ENCODE assay signal across 17 cellular contexts in the genomic region with DNA sequence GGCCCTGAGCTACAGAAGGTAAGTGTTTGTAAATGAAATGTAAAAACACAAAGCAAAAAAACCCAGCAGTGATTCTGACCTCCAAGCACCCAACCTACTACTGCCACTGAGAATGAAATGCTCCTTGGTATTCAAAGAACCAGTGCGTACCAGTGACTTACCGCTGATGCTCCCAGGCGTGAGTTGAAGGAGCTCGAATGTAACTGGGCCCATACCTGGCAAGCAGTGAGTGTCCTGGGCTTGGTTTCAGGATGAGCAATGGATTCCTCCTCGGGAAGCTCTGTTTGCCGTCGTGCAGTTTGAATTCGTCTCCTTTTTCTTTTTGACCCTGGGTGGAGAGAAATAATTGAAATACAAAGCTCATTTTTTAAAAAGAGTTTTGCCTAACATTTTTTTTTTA.
"Had no signal": no experiment of that assay in that cellular context is flagged by ENCODE, and none has a peak within 500 bp of the region (broad histone marks: within the 10 kb centered on the region; RNA-seq: fewer than 3 reads in every experiment).

No MANE protein-coding gene starts in this region.

- H3K36me3 Mint-ChIP-seq: activated naive CD8-positive, alpha-beta T cell treated with anti-CD3 and anti-CD28 coated beads, Interleukin-2, amount 10 ng/mL, durations not matched to agents 7 days and 5 days had no signal

- DNase-seq: activated CD8-positive, alpha-beta memory T cell treated with anti-CD3 and anti-CD28 coated beads, Interleukin-2, amount 50 U/mL, for 4 hours; activated naive CD4-positive, alpha-beta T cell treated with anti-CD3 and anti-CD28 coated beads, Interleukin-2, amount 50 U/mL, for 16 hours; activated naive CD8-positive, alpha-beta T cell treated with anti-CD3 and anti-CD28 coated beads, Interleukin-2, amount 10 ng/mL, durations not matched to agents 7 days and 5 days; adrenal gland; anterior cingulate cortex; cerebellar nuclear complex; NCI-H1930; NCI-H526 treated with DMSO at 0.1 percent for 48 hours; NK-92 treated with Interleukin-12 subunit alpha and Interleukin-12 subunit beta, amount 100 ng/mL, for 24 hours; RPMI8226; T-helper 1 cell; WERI-Rb-1 had no signal

- H3K27ac Mint-ChIP-seq: activated CD8-positive, alpha-beta T cell treated with anti-CD3 and anti-CD28 coated beads for 36 hours; activated naive CD8-positive, alpha-beta T cell treated with anti-CD3 and anti-CD28 coated beads, Interleukin-2, amount 10 ng/mL, durations not matched to agents 7 days and 5 days had no signal

- H3K9me3 ChIP-seq: adrenal gland, SK-N-SH had no signal

- ATAC-seq: activated CD4-positive, CD25-positive, alpha-beta regulatory T cell treated with anti-CD3 and anti-CD28 coated beads, Interleukin-2, amount 50 U/mL, for 24 hours; activated CD8-positive, alpha-beta T cell treated with anti-CD3 and anti-CD28 coated beads for 36 hours; Panc1; Right ventricle myocardium inferior had no signal

- H3K27ac ChIP-seq: adrenal gland, WERI-Rb-1 had no signal

- H3K36me3 ChIP-seq: adrenal gland, WERI-Rb-1 had no signal

- H3K27me3 ChIP-seq: adrenal gland had no signal

- H3K4me1 ChIP-seq: adrenal gland had no signal

- H3K4me3 Mint-ChIP-seq: activated CD8-positive, alpha-beta T cell treated with anti-CD3 and anti-CD28 coated beads for 36 hours; activated naive CD8-positive, alpha-beta T cell treated with anti-CD3 and anti-CD28 coated beads, Interleukin-2, amount 10 ng/mL, durations not matched to agents 7 days and 5 days had no signal

- H3K9me3 Mint-ChIP-seq: activated CD8-positive, alpha-beta T cell treated with anti-CD3 and anti-CD28 coated beads for 36 hours; activated naive CD8-positive, alpha-beta T cell treated with anti-CD3 and anti-CD28 coated beads, Interleukin-2, amount 10 ng/mL, durations not matched to agents 7 days and 5 days had no signal

- H3K4me3 ChIP-seq: adrenal gland had no signal
